Comparison of ENCODE assay signal across 8 cellular contexts in genomic region chr1:165768513-165769394, GRCh38. TPM values are rescaled to one million over a fixed set of nuclear protein-coding genes. Genes with fewer than 3 reads are reported as not detected.
DNase-seq lines count a peak whose midpoint lies in the region; ATAC-seq, FAIRE-seq and TF ChIP-seq lines count a peak whose summit lies in the region.

A gene with protein sequence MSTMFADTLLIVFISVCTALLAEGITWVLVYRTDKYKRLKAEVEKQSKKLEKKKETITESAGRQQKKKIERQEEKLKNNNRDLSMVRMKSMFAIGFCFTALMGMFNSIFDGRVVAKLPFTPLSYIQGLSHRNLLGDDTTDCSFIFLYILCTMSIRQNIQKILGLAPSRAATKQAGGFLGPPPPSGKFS (minus strand): TSS chr1:165768868. CDS start chr1:165768751, 117 bp downstream.

- peaks cover 56% of the 10 kb centered on the region for H3K4me1 Mint-ChIP-seq in activated naive CD8-positive, alpha-beta T cell treated with anti-CD3 and anti-CD28 coated beads, Interleukin-2, amount 50 U/mL, for 24 hours

- ATAC-seq in HG02759 (IDR thresholded peaks at IDR 0.05; ENCODE audit: unreplicated experiment) = peak; percentile 99
- peak; percentile 100 for ATAC-seq in activated naive CD8-positive, alpha-beta T cell treated with anti-CD3 and anti-CD28 coated beads, Interleukin-2, amount 50 U/mL, for 24 hours
- peak; percentile 99 for ATAC-seq in Right ventricle myocardium superior (ENCODE audit: poor library complexity)
- ATAC-seq in pancreas = peak; percentile 99 to 100 (median 100)

- H3K36me3 ChIP-seq in pancreas (peaks cover 0 to 4% (median 0%) of the 10 kb centered on the region in 3 donors), tibial artery (peaks cover 12 to 36% (median 14%) of the 10 kb centered on the region in 3 donors)

- H3K27ac Mint-ChIP-seq in activated naive CD8-positive, alpha-beta T cell treated with anti-CD3 and anti-CD28 coated beads, Interleukin-2, amount 50 U/mL, for 24 hours = peak within 1 kb of the TSS; percentile 94

- no peak for FAIRE-seq in pancreas (lab: Jason Lieb, UNC)

- H3K27me3 ChIP-seq in pancreas = no peaks in the 10 kb centered on the region
- no peaks in the 10 kb centered on the region for H3K27me3 ChIP-seq in tibial artery

- H3K4me1 ChIP-seq in pancreas (peaks cover 3 to 24% (median 9%) of the 10 kb centered on the region in 3 donors), tibial artery (peaks cover 0 to 51% (median 18%) of the 10 kb centered on the region in 4 donors)

- peak within 1 kb of the TSS; percentile 91 for H3K4me3 Mint-ChIP-seq in activated naive CD8-positive, alpha-beta T cell treated with anti-CD3 and anti-CD28 coated beads, Interleukin-2, amount 50 U/mL, for 24 hours

- DNase-seq in NCI-H1417 treated with DMSO at 0.1 percent for 48 hours (lab: John Stamatoyannopoulos, UW) (peak; percentile 90), SW480 (ENCODE audit: low spot score) (peak; percentile 97), Right ventricle myocardium superior (peak; percentile 96), pancreas (peak; percentile 82 to 96 (median 94)), tibial artery (peak; percentile 97)
- peak; percentile 90 for DNase-seq in activated naive CD8-positive, alpha-beta T cell treated with anti-CD3 and anti-CD28 coated beads, Interleukin-2, amount 50 U/mL, for 24 hours

- WGBS in pancreas, 2 donors = 0 to 1% methylated on average over 56 of the region's 56 CpGs

- H3K27ac ChIP-seq in pancreas (peak within 1 kb of the TSS; percentile 70 to 83 (median 80)), tibial artery (peak within 1 kb of the TSS; percentile 84 to 87)

- H3K9me3 ChIP-seq in pancreas (no peaks in the 10 kb centered on the region), tibial artery (no peaks in the 10 kb centered on the region)

- peaks cover 47% of the 10 kb centered on the region for H3K36me3 Mint-ChIP-seq in activated naive CD8-positive, alpha-beta T cell treated with anti-CD3 and anti-CD28 coated beads, Interleukin-2, amount 50 U/mL, for 24 hours (ENCODE audit: low read depth)

- peak within 1 kb of the TSS; percentile 50 to 79 (median 71) for H3K4me3 ChIP-seq in pancreas
- peak within 1 kb of the TSS; percentile 63 to 80 for H3K4me3 ChIP-seq in tibial artery

- no peaks in the 10 kb centered on the region for H3K27me3 Mint-ChIP-seq in activated naive CD8-positive, alpha-beta T cell treated with anti-CD3 and anti-CD28 coated beads, Interleukin-2, amount 50 U/mL, for 24 hours

- no peaks in the 10 kb centered on the region for H3K9me3 Mint-ChIP-seq in activated naive CD8-positive, alpha-beta T cell treated with anti-CD3 and anti-CD28 coated beads, Interleukin-2, amount 50 U/mL, for 24 hours

- intact Hi-C loops in Right ventricle myocardium superior (cut with DNase I) = no loop called here
- intact Hi-C loops in pancreas (cut with DNase I) = loop anchor here in 1 of 3 donors (10.0 kb wide), 1 partner anchor 136 kb away; no protein-coding TSS in a partner anchor
- intact Hi-C loops in tibial artery (cut with DNase I; ENCODE audit: low total_unique reads) = loop anchor here (10.0 kb wide), 1 partner anchor 134 kb away; the partner anchor contains the start of gene MGST3

- TF ChIP-seq CTCF in GM12873 (IDR thresholded peaks at IDR 0.05; ENCODE audit: insufficient read depth, low read depth, low read length, missing control alignments) = peak; percentile 40
- no peak for TF ChIP-seq CTCF in pancreas (IDR thresholded peaks at IDR 0.05)
- peak in 1 of 2 experiments; percentile 20 for TF ChIP-seq CTCF in tibial artery (IDR thresholded peaks at IDR 0.05)

RNA-seq across cellular contexts. Expression of the gene that starts here (rescaled TPM):
- total RNA-seq in Right ventricle myocardium superior (40.9 TPM), pancreas (10 to 100 TPM; 28.0 to 53.5 (median 43.4) TPM)
- polyA plus RNA-seq in pancreas = 10 to 100 TPM; 24.3 to 52.1 TPM

Comparison
In these comparisons a context has a peak if more than half of its experiments do, and no peak if none do; other contexts are left out.
1. Peak in every context shown above with its lines: DNase-seq, ATAC-seq, H3K4me3 ChIP-seq and H3K27ac ChIP-seq.